Comparison of ENCODE assay signal across 1 cellular context in the genomic region with DNA sequence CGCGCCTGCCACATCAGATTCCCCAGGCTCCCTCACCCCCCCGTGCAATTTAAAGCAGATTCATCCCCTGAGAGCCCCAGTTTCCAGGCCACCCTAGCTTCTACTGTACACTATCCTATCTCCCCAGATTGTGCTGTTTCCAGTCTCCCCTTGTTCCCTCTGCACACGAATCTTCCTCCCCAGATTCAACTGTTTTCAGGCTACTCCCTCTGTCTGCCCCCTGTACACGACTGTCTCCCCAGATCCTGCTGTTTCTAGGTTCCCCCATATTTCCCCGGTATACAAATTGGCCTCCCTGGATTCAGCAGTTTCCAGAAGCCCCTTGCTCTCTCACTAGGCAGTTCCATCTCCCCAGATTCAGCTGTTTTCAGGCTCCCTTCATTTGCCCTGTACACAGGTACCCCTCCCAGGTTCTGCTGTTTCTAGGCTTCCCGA.
TF ChIP-seq lines count a peak whose summit lies in the region.

No MANE protein-coding gene starts in this region.

TF ChIP-seq in SK-N-SH, 30 proteins besides CTCF, POLR2A, EP300 and RAD21 (continued from another document):
- TF ChIP-seq EZH2phosphoT487 (IDR thresholded peaks at IDR 0.05; ENCODE audit: borderline replicate concordance, low read depth) = no peak
- TF ChIP-seq SMC3 (IDR thresholded peaks at IDR 0.05; ENCODE audit: low read depth, low read length) = peak; percentile 19; the same call in 1 of the 2 replicates
- TF ChIP-seq GABPA (IDR thresholded peaks at IDR 0.05; ENCODE audit: low read depth) = no peak
- peak; percentile 89; the same call in 1 of the 2 replicates for TF ChIP-seq RCOR1 (IDR thresholded peaks at IDR 0.05; ENCODE audit: low read length)
- TF ChIP-seq CHD2 (IDR thresholded peaks at IDR 0.05; ENCODE audit: low read length, partially characterized antibody) = peak; percentile 58
